ENCODE assay signal across 8 cellular contexts in genomic region chr1:77219166-77219887, GRCh38. TPM values are rescaled to one million over a fixed set of nuclear protein-coding genes. Genes with fewer than 3 reads are reported as not detected.
DNase-seq lines count a peak whose midpoint lies in the region; TF ChIP-seq lines count a peak whose summit lies in the region.

PIGK (minus strand) TSS chr1:77219430; CDS start chr1:77219402, 28 bp downstream.

- H2AFZ ChIP-seq in neural cell (ENCODE audit: low read depth, low read length): peak within 1 kb of the TSS; percentile 94

- 0 to 1% (median 0%) methylated on average over 28 to 31 of the region's 31 CpGs for WGBS in stomach, 5 donors

- H3K4me3 ChIP-seq in H7 (ENCODE audit: insufficient read depth, low read depth, low read length): peak within 1 kb of the TSS; percentile 81
- H3K4me3 ChIP-seq in fibroblast of villous mesenchyme (ENCODE audit: low read depth, low read length): peak within 1 kb of the TSS; percentile 91
- peak within 1 kb of the TSS; percentile 85 for H3K4me3 ChIP-seq in neural cell (ENCODE audit: low read length)
- H3K4me3 ChIP-seq in stomach: peak within 1 kb of the TSS; percentile 67 to 75 (median 72)

- TF ChIP-seq EP300 in neural cell (conservative IDR thresholded peaks at IDR 0.05; ENCODE audit: poor library complexity, severe bottlenecking) (no peak), stomach (IDR thresholded peaks at IDR 0.05) (no peak)

- H3K9ac ChIP-seq in ES-I3 (ENCODE audit: low read depth, low read length) (peak within 1 kb of the TSS; percentile 76), neural cell (ENCODE audit: low read length) (peak within 1 kb of the TSS; percentile 77)

- no peak for TF ChIP-seq POLR2A in stomach (IDR thresholded peaks at IDR 0.05)

- no peaks in the 10 kb centered on the region for H3K27me3 ChIP-seq in H7 (ENCODE audit: control insufficient read depth, insufficient read depth, low read length)
- no peaks in the 10 kb centered on the region for H3K27me3 ChIP-seq in neural cell (ENCODE audit: insufficient read depth, low read depth, low read length)
- no peaks in the 10 kb centered on the region for H3K27me3 ChIP-seq in stomach

- DNase-seq in H7: peak; percentile 54
- peak; percentile 89 for DNase-seq in M059J (ENCODE audit: low read depth)
- peak; percentile 77 to 79 for DNase-seq in SHP77 (lab: John Stamatoyannopoulos, UW)
- DNase-seq in activated gamma-delta T cell treated with Interleukin-2 at 50 U/mL for 16 hours: peak; percentile 85
- DNase-seq in fibroblast of villous mesenchyme (ENCODE audit: low read depth): peak; percentile 87
- DNase-seq in stomach: peak; percentile 90

- intact Hi-C loops in stomach (cut with DNase I; ENCODE audit: low total_unique reads): no loop called here

- H3K4me1 ChIP-seq in ES-I3 (ENCODE audit: insufficient read depth, low read length) (no peaks in the 10 kb centered on the region), stomach (peaks cover 0 to 23% (median 11%) of the 10 kb centered on the region in 4 donors)

- no peaks in the 10 kb centered on the region for H3K9me2 ChIP-seq in neural cell (ENCODE audit: insufficient read depth, low read length)

- H3K9me3 ChIP-seq in ES-I3 (ENCODE audit: control insufficient read depth, insufficient read depth, low read length) (no peaks in the 10 kb centered on the region), neural cell (ENCODE audit: low read length) (no peaks in the 10 kb centered on the region), stomach (no peaks in the 10 kb centered on the region)

- no peaks in the 10 kb centered on the region for H3F3A ChIP-seq in neural cell (ENCODE audit: insufficient read depth, low read length, poor library complexity, severe bottlenecking)

- H3K79me2 ChIP-seq in neural cell (replicated peaks; ENCODE audit: insufficient read depth, low read length): no peaks in the 10 kb centered on the region

- peak within 1 kb of the TSS; percentile 74 for H3K4me2 ChIP-seq in neural cell (ENCODE audit: low read length)

- H3K27ac ChIP-seq in neural cell (ENCODE audit: low read length) (peak within 1 kb of the TSS; percentile 69), stomach (peak within 1 kb of the TSS; percentile 81 to 92 (median 89))

- TF ChIP-seq RAD21 in neural cell (conservative IDR thresholded peaks at IDR 0.05): peak; percentile 55

- no peaks in the 10 kb centered on the region for H4K20me1 ChIP-seq in neural cell (ENCODE audit: insufficient read depth)

- TF ChIP-seq CTCF in fibroblast of villous mesenchyme (IDR thresholded peaks at IDR 0.05; ENCODE audit: insufficient read depth, low read depth, low read length) (peak; percentile 3), neural cell (IDR thresholded peaks at IDR 0.05; ENCODE audit: poor library complexity, severe bottlenecking) (peak; percentile 44), stomach (IDR thresholded peaks at IDR 0.05) (peak in 1 of 7 experiments; percentile 17)

- H3K36me3 ChIP-seq in ES-I3 (ENCODE audit: insufficient read depth, low read length) (no peaks in the 10 kb centered on the region), H7 (replicated peaks; ENCODE audit: control insufficient read depth, insufficient read depth, low read length) (no peaks in the 10 kb centered on the region; the same call in 1 of the 2 replicates), neural cell (ENCODE audit: insufficient read depth, low read length) (no peaks in the 10 kb centered on the region), stomach (no peaks in the 10 kb centered on the region)

TF ChIP-seq in neural cell, 6 proteins besides CTCF, POLR2A, EP300 and RAD21:
- TF ChIP-seq REST (IDR thresholded peaks at IDR 0.05; ENCODE audit: borderline replicate concordance) (no peak), TAF1 (IDR thresholded peaks at IDR 0.05; ENCODE audit: low read depth) (peak; percentile 59), EZH2 (IDR thresholded peaks at IDR 0.05; ENCODE audit: borderline replicate concordance, insufficient read depth, low read length, poor library complexity, severe bottlenecking) (no peak), MXI1 (conservative IDR thresholded peaks at IDR 0.05; ENCODE audit: poor library complexity, severe bottlenecking) (peak; percentile 92), SMC3 (conservative IDR thresholded peaks at IDR 0.05; ENCODE audit: poor library complexity) (peak; percentile 66), POLR2AphosphoS5 (IDR thresholded peaks at IDR 0.05) (peak; percentile 73)

RNA-seq across cellular contexts. Expression of gene PIGK, which starts in this region (rescaled TPM):
- 18.4 and 30.7 TPM in 2 replicates for total RNA-seq in H7 (2014; rRNA removed; shearing (Covaris generic))
- 63.3 and 82.7 TPM in 2 replicates for total RNA-seq in M059J (2014; rRNA removed; shearing (Covaris generic))
- total RNA-seq in fibroblast of villous mesenchyme: 32.8 and 34.5 TPM in 2 replicates
- 24.3 and 36.4 TPM in 2 replicates for polyA plus RNA-seq in neural cell
- polyA minus RNA-seq in neural cell: 25.8 and 31.6 TPM in 2 replicates
- total RNA-seq in stomach: 10 to 100 TPM in 3 of 5 donors, 1 to 10 TPM in 1, under 1 TPM in 1; 0.58 to 62.4 (median 22.7) TPM
- 1 to 10 TPM; 3.7 to 9.0 (median 8.0) TPM for polyA plus RNA-seq in stomach

Comparison
In these comparisons a context has a peak if more than half of its experiments do, and no peak if none do; other contexts are left out.
1. Peak in every context shown above with its lines: DNase-seq, H3K4me3 ChIP-seq and H3K27ac ChIP-seq.